ENCODE assay signal across 8 cellular contexts in genomic region chr1:154186177-154186576, GRCh38. TPM values are rescaled to one million over a fixed set of nuclear protein-coding genes. Genes with fewer than 3 reads are reported as not detected.
DNase-seq lines count a peak whose midpoint lies in the region; ATAC-seq, FAIRE-seq and TF ChIP-seq lines count a peak whose summit lies in the region.

No MANE protein-coding gene starts in this region.

- TF ChIP-seq CTCF in hepatocyte (IDR thresholded peaks at IDR 0.05; ENCODE audit: poor library complexity): peak; percentile 55

- no peak for ATAC-seq in HG03439 (IDR thresholded peaks at IDR 0.05; ENCODE audit: unreplicated experiment)

- peak; percentile 30 for DNase-seq in DMS114 treated with DMSO at 0.1 percent for 48 hours (lab: John Stamatoyannopoulos, UW; ENCODE audit: unreplicated experiment)
- DNase-seq in Kasumi-1 (lab: John Stamatoyannopoulos, UW): peak; percentile 85 to 88
- peak; percentile 82 for DNase-seq in RPMI8226
- peak; percentile 87 for DNase-seq in activated effector memory CD4-positive, alpha-beta T cell treated with anti-CD3 and anti-CD28 coated beads, Interleukin-2, amount 50 U/mL, for 16 hours
- peak; percentile 71 for DNase-seq in hepatocyte (ENCODE audit: low spot score)
- peak; percentile 58 to 65 for DNase-seq in stimulated activated CD4-positive, alpha-beta T cell treated with anti-CD3 and anti-CD28 coated beads, Interleukin-4, amount 100 ng/mL, for 4 hours
- no peak for DNase-seq in H54 (ENCODE audit: insufficient read length, low spot score)

- no peaks in the 10 kb centered on the region for H3K9me2 ChIP-seq in hepatocyte (replicated peaks; ENCODE audit: insufficient read depth)

- H3K4me2 ChIP-seq in hepatocyte: peak overlapping the region; percentile 60

- H3K27me3 ChIP-seq in hepatocyte: no peaks in the 10 kb centered on the region

- no peak for FAIRE-seq in H54 (lab: Jason Lieb, UNC)

- peak overlapping the region; percentile 52 for H3K27ac ChIP-seq in hepatocyte

- H3K79me2 ChIP-seq in hepatocyte: peaks cover 13% of the 10 kb centered on the region

- H3K4me3 ChIP-seq in hepatocyte: no peak overlapping the region

- no peak for TF ChIP-seq POLR2A in H54 (IDR thresholded peaks at IDR 0.05; ENCODE audit: low read depth, low read length)

- WGBS in hepatocyte (ENCODE audit: low lambda C conversion rate, missing lambda C conversion rate): 71% methylated on average over 1 of the region's 1 CpG

- H3K36me3 ChIP-seq in hepatocyte (replicated peaks; ENCODE audit: insufficient read depth, low read depth): no peaks in the 10 kb centered on the region

- H3K4me1 ChIP-seq in hepatocyte (ENCODE audit: insufficient read depth): peaks cover 6% of the 10 kb centered on the region

- peaks cover 5% of the 10 kb centered on the region for H4K20me1 ChIP-seq in hepatocyte (ENCODE audit: insufficient read depth, poor library complexity, severe bottlenecking)

- H2AFZ ChIP-seq in hepatocyte: no peak overlapping the region

- H3K9me3 ChIP-seq in hepatocyte (ENCODE audit: low read depth): no peaks in the 10 kb centered on the region

RNA-seq across cellular contexts. Expression of gene TPM3, which starts 5.7 kb away (rescaled TPM):
- 440 and 441 TPM in 2 replicates for total RNA-seq in hepatocyte
- polyA plus RNA-seq in hepatocyte: 302 and 321 TPM in 2 replicates

RNA-seq across cellular contexts. Expression of gene CFAP141, which starts 20.0 kb away (rescaled TPM):
- not detected in 2 replicates for total RNA-seq in hepatocyte
- not detected in 2 replicates for polyA plus RNA-seq in hepatocyte

RNA-seq across cellular contexts. Expression of gene NUP210L, which starts 31.3 kb away (rescaled TPM):
- 0.03 and 0.04 TPM in 2 replicates for total RNA-seq in hepatocyte
- not detected in 2 replicates for polyA plus RNA-seq in hepatocyte

RNA-seq across cellular contexts. Expression of gene UBAP2L, which starts 34.6 kb away (rescaled TPM):
- total RNA-seq in hepatocyte: 83.5 and 103 TPM in 2 replicates
- 119 and 132 TPM in 2 replicates for polyA plus RNA-seq in hepatocyte
